In genomic region chr12:106955377-106956047, GRCh38 we compare ENCODE assay signal across 1 cellular context.
TF ChIP-seq lines count a peak whose summit lies in the region.

TSS of gene TMEM263 (plus strand) at chr12:106955907. CDS start at chr12:106967117, 11,210 bp downstream.

TF ChIP-seq in HepG2, 621 proteins besides CTCF, POLR2A, EP300 and RAD21 (continued from another document and continues in another):
- TF ChIP-seq AKNA (CRISPR knock-in tag; IDR thresholded peaks at IDR 0.05; ENCODE audit: borderline replicate concordance) (no peak), PRDM15 (CRISPR knock-in tag; IDR thresholded peaks at IDR 0.05) (peak; percentile 62; the same call in 1 of the 2 replicates), NFKB2 (CRISPR knock-in tag; IDR thresholded peaks at IDR 0.05; ENCODE audit: borderline replicate concordance) (peak; percentile 90; the same call in 1 of the 2 replicates), SOX5 (CRISPR knock-in tag; IDR thresholded peaks at IDR 0.05; ENCODE audit: borderline replicate concordance) (no peak; the same call in 1 of the 2 replicates), POLR2G (IDR thresholded peaks at IDR 0.05; ENCODE audit: low read depth, low read length) (peak; percentile 86), SRSF9 (IDR thresholded peaks at IDR 0.05; ENCODE audit: borderline replicate concordance, insufficient read depth, low read depth, low read length, poor library complexity, severe bottlenecking) (no peak), MXD4 (CRISPR knock-in tag; IDR thresholded peaks at IDR 0.05) (peak; percentile 45; the same call in 1 of the 2 replicates), ZMAT3 (CRISPR knock-in tag; conservative IDR thresholded peaks at IDR 0.05) (peak; percentile 84; the same call in 1 of the 2 replicates), ZNF562 (CRISPR knock-in tag; IDR thresholded peaks at IDR 0.05; ENCODE audit: borderline replicate concordance) (no peak; the same call in 1 of the 2 replicates), E2F5 (CRISPR knock-in tag; conservative IDR thresholded peaks at IDR 0.05) (peak; percentile 42), ZMYM4 (CRISPR knock-in tag; IDR thresholded peaks at IDR 0.05) (peak; percentile 65), JARID2 (CRISPR knock-in tag; IDR thresholded peaks at IDR 0.05; ENCODE audit: insufficient replicate concordance) (no peak), ZNF280D (CRISPR knock-in tag; IDR thresholded peaks at IDR 0.05) (0 out of 2 replicates have a peak, but pooled peaks have one; percentile 26), ZNF737 (CRISPR knock-in tag; IDR thresholded peaks at IDR 0.05; ENCODE audit: borderline replicate concordance) (no peak), ZNF674 (CRISPR knock-in tag; IDR thresholded peaks at IDR 0.05; ENCODE audit: low read depth) (0 out of 2 replicates have a peak, but pooled peaks have one; percentile 5), ZNF850 (CRISPR knock-in tag; conservative IDR thresholded peaks at IDR 0.05) (peak; percentile 83; the same call in 1 of the 2 replicates), THRA (CRISPR knock-in tag; IDR thresholded peaks at IDR 0.05; ENCODE audit: borderline replicate concordance) (no peak), ATF7-NPFF (CRISPR knock-in tag; IDR thresholded peaks at IDR 0.05; ENCODE audit: low read depth) (peak; percentile 48), E2F2 (CRISPR knock-in tag; IDR thresholded peaks at IDR 0.05; ENCODE audit: borderline replicate concordance) (no peak), KLF12 (CRISPR knock-in tag; IDR thresholded peaks at IDR 0.05; ENCODE audit: borderline replicate concordance) (peak; percentile 56), ZNF777 (CRISPR knock-in tag; IDR thresholded peaks at IDR 0.05) (peak; percentile 74), ZNF589 (CRISPR knock-in tag; conservative IDR thresholded peaks at IDR 0.05) (peak; percentile 16; the same call in 1 of the 2 replicates), ZFP41 (CRISPR knock-in tag; IDR thresholded peaks at IDR 0.05; ENCODE audit: borderline replicate concordance) (no peak; the same call in 1 of the 2 replicates), ZBTB3 (CRISPR knock-in tag; IDR thresholded peaks at IDR 0.05; ENCODE audit: borderline replicate concordance, low read depth) (no peak), HNF1B (CRISPR knock-in tag; IDR thresholded peaks at IDR 0.05) (peak; percentile 54; the same call in 1 of the 2 replicates), GMEB1 (CRISPR knock-in tag; IDR thresholded peaks at IDR 0.05; ENCODE audit: borderline replicate concordance) (peak; percentile 85), ZNF605 (CRISPR knock-in tag; IDR thresholded peaks at IDR 0.05) (peak; percentile 97), ZNF550 (CRISPR knock-in tag; IDR thresholded peaks at IDR 0.05; ENCODE audit: borderline replicate concordance) (no peak), SOX13 (IDR thresholded peaks at IDR 0.05) (no peak), SOX13 (CRISPR knock-in tag; conservative IDR thresholded peaks at IDR 0.05 in 1 of 2, IDR thresholded peaks at IDR 0.05 in 1 of 2) (no peak), ZBTB34 (CRISPR knock-in tag; IDR thresholded peaks at IDR 0.05) (no peak)
